Comparison of ENCODE assay signal across 11 cellular contexts in the genomic region with DNA sequence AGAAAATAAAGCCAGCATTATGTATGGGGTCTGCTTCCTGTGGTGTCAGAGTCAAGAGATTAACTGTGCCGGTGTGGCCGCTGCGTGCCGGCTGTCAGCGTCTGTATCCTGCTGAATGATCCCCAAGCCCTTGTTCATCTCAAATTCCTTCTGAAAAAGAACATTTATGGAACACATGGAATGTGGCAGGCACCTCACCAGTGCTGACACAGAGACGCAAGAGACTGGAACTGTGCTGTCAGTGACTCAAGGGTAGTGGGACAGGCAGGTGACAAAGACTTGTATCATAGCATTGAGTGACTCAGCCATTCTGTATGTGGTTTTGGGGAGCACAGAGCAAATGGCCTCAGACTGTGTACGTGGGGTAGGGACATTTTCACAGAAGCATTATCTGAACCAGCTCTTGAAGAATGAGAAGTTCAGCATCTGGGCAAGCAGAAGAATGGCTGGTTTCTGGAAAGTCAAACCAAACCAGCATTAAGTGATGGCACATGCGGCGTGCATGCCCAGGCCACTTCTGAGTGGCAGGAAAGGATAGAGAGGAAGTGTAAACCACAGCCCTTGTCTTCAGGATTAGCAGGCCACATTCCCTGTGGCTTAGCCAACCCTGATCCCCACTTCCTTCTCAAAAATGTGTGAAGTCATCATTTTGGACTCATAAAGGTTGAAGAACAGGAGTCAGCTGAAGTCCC. TPM values are rescaled to one million over a fixed set of nuclear protein-coding genes. Genes with fewer than 3 reads are reported as not detected.
DNase-seq lines count a peak whose midpoint lies in the region; ATAC-seq and TF ChIP-seq lines count a peak whose summit lies in the region.
"Had no signal": no experiment of that assay in that cellular context is flagged by ENCODE, and none has a peak within 500 bp of the region (broad histone marks: within the 10 kb centered on the region; RNA-seq: fewer than 3 reads in every experiment).

No MANE protein-coding gene starts in this region.

- no peak overlapping the region for H3K4me3 ChIP-seq in kidney epithelial cell (ENCODE audit: low read depth, low read length)
- H3K4me3 ChIP-seq: GM12878 had no signal

- no peaks in the 10 kb centered on the region for H3K36me3 ChIP-seq in kidney epithelial cell (ENCODE audit: control insufficient read depth, insufficient read depth, low read length)
- H3K36me3 ChIP-seq: neutrophil had no signal

- ATAC-seq in GM21576 (IDR thresholded peaks at IDR 0.05; ENCODE audit: unreplicated experiment) (no peak), GM21786 (IDR thresholded peaks at IDR 0.05; ENCODE audit: unreplicated experiment) (no peak)
- ATAC-seq: GM12878 had no signal

- peak; percentile 30 for DNase-seq in AG08396 (ENCODE audit: low spot score)
- peak; percentile 88 for DNase-seq in HCEC 1CT
- peak; percentile 94 for DNase-seq in SW480 (ENCODE audit: low spot score)
- peak; percentile 57 for DNase-seq in kidney epithelial cell (ENCODE audit: low read depth)
- DNase-seq in NCI-H1105 (lab: John Stamatoyannopoulos, UW) = no peak
- DNase-seq in occipital lobe (lab: John Stamatoyannopoulos, UW) = no peak
- DNase-seq: NCI-H526 had no signal

- H3K27me3 ChIP-seq in kidney epithelial cell (ENCODE audit: control insufficient read depth, insufficient read depth, low read length) = no peaks in the 10 kb centered on the region

- TF ChIP-seq CTCF in kidney epithelial cell (IDR thresholded peaks at IDR 0.05; ENCODE audit: insufficient read depth, low read length, poor library complexity, severe bottlenecking) = no peak

RNA-seq across cellular contexts. Expression of gene IRS2, which starts 54.0 kb away (rescaled TPM):
- total RNA-seq in kidney epithelial cell (27.1 and 35.7 TPM in 2 replicates), occipital lobe (12.8 TPM)

Comparison
In these comparisons a context has a peak if more than half of its experiments do, and no peak if none do; other contexts are left out.
1. DNase-seq: peak in AG08396 (single experiment), HCEC 1CT (single experiment), SW480 (single experiment) and kidney epithelial cell (single experiment); none in NCI-H1105 (single experiment) and occipital lobe (single experiment).